Comparison of ENCODE assay signal across 16 cellular contexts in genomic region chr3:12585970-12586369, GRCh38. TPM values are rescaled to one million over a fixed set of nuclear protein-coding genes. Genes with fewer than 3 reads are reported as not detected.
DNase-seq lines count a peak whose midpoint lies in the region; ATAC-seq, FAIRE-seq and TF ChIP-seq lines count a peak whose summit lies in the region.
"Had no signal": no experiment of that assay in that cellular context is flagged by ENCODE, and none has a peak within 500 bp of the region (broad histone marks: within the 10 kb centered on the region; RNA-seq: fewer than 3 reads in every experiment).

No MANE protein-coding gene starts in this region.

- no peak for TF ChIP-seq CTCF in neural crest cell (conservative IDR thresholded peaks at IDR 0.05)

- peak overlapping the region; percentile 66 for H3K4me3 Mint-ChIP-seq in neural crest cell
- H3K4me3 Mint-ChIP-seq: activated naive CD8-positive, alpha-beta T cell; CD4-positive, CD25-positive, alpha-beta regulatory T cell had no signal

- H3K4me1 Mint-ChIP-seq in neural crest cell, result peaks cover 31% of the 10 kb centered on the region

- DNase-seq in neural crest cell (ENCODE audit: low read depth, low spot score) (no peak), NCI-H1417 (lab: John Stamatoyannopoulos, UW) (no peak), small intestine (no peak), SIG-M5 (lab: John Stamatoyannopoulos, UW) (no peak)
- DNase-seq: CD4-positive, CD25-positive, alpha-beta regulatory T cell; HCEC 1CT had no signal

- no peaks in the 10 kb centered on the region for H3K27me3 ChIP-seq in small intestine (ENCODE audit: control insufficient read depth in 2 of 2, insufficient read depth in 2 of 2, low read length in 2 of 2)
- H3K27me3 ChIP-seq: esophagus muscularis mucosa had no signal

- no peaks in the 10 kb centered on the region for H3K4me1 ChIP-seq in small intestine (ENCODE audit: control insufficient read depth in 2 of 2, insufficient read depth in 1 of 2, low read depth in 1 of 2, low read length in 1 of 2)

- H3K9me3 Mint-ChIP-seq in neural crest cell, result no peaks in the 10 kb centered on the region

- no peak overlapping the region for H3K27ac ChIP-seq in small intestine (ENCODE audit: low read depth in 1 of 2, low read length in 1 of 2)
- H3K27ac ChIP-seq: esophagus muscularis mucosa had no signal

- ATAC-seq in GM18502 (IDR thresholded peaks at IDR 0.05; ENCODE audit: poor library complexity, unreplicated experiment) (peak; percentile 59), GM19452 (IDR thresholded peaks at IDR 0.05; ENCODE audit: unreplicated experiment) (peak; percentile 67), HG03378 (IDR thresholded peaks at IDR 0.05; ENCODE audit: unreplicated experiment) (peak; percentile 56), HG03439 (IDR thresholded peaks at IDR 0.05; ENCODE audit: unreplicated experiment) (no peak)

- no peaks in the 10 kb centered on the region for H3K9me3 ChIP-seq in small intestine (ENCODE audit: control insufficient read depth, low read depth)
- H3K9me3 ChIP-seq: esophagus muscularis mucosa, thoracic aorta had no signal

- H3K4me3 ChIP-seq in small intestine (ENCODE audit: low read depth in 1 of 2, low read length in 2 of 2), result no peak overlapping the region
- H3K4me3 ChIP-seq: esophagus muscularis mucosa, thoracic aorta had no signal

- FAIRE-seq in small intestine (lab: Jason Lieb, UNC), result no peak
- FAIRE-seq: G401.6, TTC549 had no signal

- H3K36me3 Mint-ChIP-seq in neural crest cell (ENCODE audit: low read depth), result peaks cover 26% of the 10 kb centered on the region

- H3K27ac Mint-ChIP-seq in neural crest cell (ENCODE audit: unreplicated experiment), result peak overlapping the region; percentile 50

- H3K36me3 ChIP-seq in small intestine (ENCODE audit: control insufficient read depth in 2 of 2, insufficient read depth in 2 of 2, low read length in 2 of 2), result peaks cover 23 to 36% of the 10 kb centered on the region in 2 donors

- no peaks in the 10 kb centered on the region for H3K27me3 Mint-ChIP-seq in neural crest cell (ENCODE audit: low read depth)
- H3K27me3 Mint-ChIP-seq: activated naive CD8-positive, alpha-beta T cell; CD4-positive, CD25-positive, alpha-beta regulatory T cell had no signal

- 71 to 78% (median 76%) methylated on average over 5 of the region's 5 CpGs for WGBS in small intestine, 3 donors

RNA-seq across cellular contexts. Expression of gene MKRN2, which starts 29.1 kb away (rescaled TPM):
- total RNA-seq in neural crest cell, result 25.8 and 27.2 TPM in 2 replicates
- 10 to 100 TPM; 12.7 to 16.0 (median 13.2) TPM for polyA plus RNA-seq in small intestine

RNA-seq across cellular contexts. Expression of gene MKRN2OS, which starts 40.7 kb away (rescaled TPM):
- total RNA-seq in neural crest cell, result not detected in 2 replicates
- 10 to 100 TPM in 2 of 3 donors, 1 to 10 TPM in 1; 7.6 to 23.9 (median 10.3) TPM for polyA plus RNA-seq in small intestine
- total RNA-seq: CD4-positive, CD25-positive, alpha-beta regulatory T cell; chondrocyte; esophagus muscularis mucosa; thoracic aorta had no signal
